2 cellular contexts compared by ENCODE assay signal in genomic region chr21:44818636-44819011, GRCh38.
TF ChIP-seq lines count a peak whose summit lies in the region.

No MANE protein-coding gene starts in this region.

TF ChIP-seq in K562, 482 proteins besides CTCF, POLR2A, EP300 and RAD21 (continues in another document):
- no peak for TF ChIP-seq CREB1 (IDR thresholded peaks at IDR 0.05)
- TF ChIP-seq CREB1 (CRISPR knock-in tag; IDR thresholded peaks at IDR 0.05) = 0 out of 2 replicates have a peak, but pooled peaks have one; percentile 4
- 0 out of 2 replicates have a peak, but pooled peaks have one; percentile 9 for TF ChIP-seq GATAD2B (IDR thresholded peaks at IDR 0.05; ENCODE audit: borderline replicate concordance)
- TF ChIP-seq ZNF398 (CRISPR knock-in tag; IDR thresholded peaks at IDR 0.05) = no peak
- TF ChIP-seq FIP1L1 (IDR thresholded peaks at IDR 0.05; ENCODE audit: low read depth, low read length, poor library complexity, severe bottlenecking) = peak; percentile 62
- TF ChIP-seq HNRNPL (IDR thresholded peaks at IDR 0.05; ENCODE audit: low read depth, low read length) = 0 out of 2 replicates have a peak, but pooled peaks have one; percentile 1
- TF ChIP-seq ATF3 (IDR thresholded peaks at IDR 0.05) = no peak
- TF ChIP-seq ATF3 (CRISPR knock-in tag; conservative IDR thresholded peaks at IDR 0.05) = no peak
- no peak for TF ChIP-seq MGA (IDR thresholded peaks at IDR 0.05)

TF ChIP-seq in liver, 16 proteins besides CTCF, POLR2A, EP300 and RAD21:
- TF ChIP-seq FOXA1 (IDR thresholded peaks at IDR 0.05) (no peak), YY1 (IDR thresholded peaks at IDR 0.05) (no peak), JUND (IDR thresholded peaks at IDR 0.05) (no peak), RXRA (IDR thresholded peaks at IDR 0.05) (no peak), SP1 (IDR thresholded peaks at IDR 0.05) (no peak), MAX (IDR thresholded peaks at IDR 0.05) (no peak), ZBTB33 (IDR thresholded peaks at IDR 0.05) (no peak), HNF4G (IDR thresholded peaks at IDR 0.05) (no peak), REST (IDR thresholded peaks at IDR 0.05) (no peak), HNF4A (conservative IDR thresholded peaks at IDR 0.05) (no peak), FOXA2 (IDR thresholded peaks at IDR 0.05) (no peak), EGR1 (IDR thresholded peaks at IDR 0.05; ENCODE audit: low read depth in 2 of 2) (no peak), GABPA (IDR thresholded peaks at IDR 0.05 in 1 of 2, conservative IDR thresholded peaks at IDR 0.05 in 1 of 2) (no peak), NR2F2 (IDR thresholded peaks at IDR 0.05) (no peak), ATF3 (IDR thresholded peaks at IDR 0.05) (no peak), TAF1 (conservative IDR thresholded peaks at IDR 0.05) (no peak)
